ENCODE assay signal across 10 cellular contexts in genomic region chr6:53734473-53735299, GRCh38.
DNase-seq lines count a peak whose midpoint lies in the region; ATAC-seq, FAIRE-seq and TF ChIP-seq lines count a peak whose summit lies in the region.
"Had no signal": no experiment of that assay in that cellular context is flagged by ENCODE, and none has a peak within 500 bp of the region (broad histone marks: within the 10 kb centered on the region; RNA-seq: fewer than 3 reads in every experiment).

No MANE protein-coding gene starts in this region.

- H3K27me3 ChIP-seq in HAP-1 (ENCODE audit: low read depth) (no peaks in the 10 kb centered on the region), OCI-LY1 (ENCODE audit: insufficient read depth, low read length) (no peaks in the 10 kb centered on the region), mucosa of stomach (ENCODE audit: control insufficient read depth, insufficient read depth, low read length) (no peaks in the 10 kb centered on the region)

- no peaks in the 10 kb centered on the region for H3F3A ChIP-seq in OCI-LY1 (ENCODE audit: insufficient read depth, low read length)

- no peak overlapping the region for H3K27ac ChIP-seq in OCI-LY1 (ENCODE audit: low read depth, low read length, poor library complexity, severe bottlenecking)

- in situ Hi-C loops in HAP-1 (cut with MboI; ENCODE audit: low sequenced_read_pairs): no loop called here

- no peak overlapping the region for H2AFZ ChIP-seq in OCI-LY1 (ENCODE audit: low read length)

- no peaks in the 10 kb centered on the region for H3K79me2 ChIP-seq in OCI-LY1 (ENCODE audit: insufficient read depth, low read length)

- no peaks in the 10 kb centered on the region for H3K9me2 ChIP-seq in OCI-LY1 (ENCODE audit: low read depth, low read length)

- H3K36me3 ChIP-seq in HAP-1 (replicated peaks) (no peaks in the 10 kb centered on the region), OCI-LY1 (ENCODE audit: insufficient read depth, low read length) (no peaks in the 10 kb centered on the region), mucosa of stomach (ENCODE audit: control insufficient read depth, insufficient read depth, low read length) (no peaks in the 10 kb centered on the region)

- H3K9ac ChIP-seq in OCI-LY1 (ENCODE audit: low read length) (no peak overlapping the region), mucosa of stomach (ENCODE audit: low read length) (peak overlapping the region; percentile 14)

- peak; percentile 57 for FAIRE-seq in colon (lab: Jason Lieb, UNC)
- FAIRE-seq: A204.1 had no signal

- H3K4me2 ChIP-seq in OCI-LY1 (ENCODE audit: low read length): no peak overlapping the region

- no peaks in the 10 kb centered on the region for H3K9me3 ChIP-seq in HAP-1
- H3K9me3 ChIP-seq in OCI-LY1 (ENCODE audit: low read length): no peaks in the 10 kb centered on the region
- no peaks in the 10 kb centered on the region for H3K9me3 ChIP-seq in mucosa of stomach (ENCODE audit: control insufficient read depth, low read length)

- no peaks in the 10 kb centered on the region for H4K20me1 ChIP-seq in OCI-LY1 (ENCODE audit: insufficient read depth, low read length)

- no peak for ATAC-seq in HG03521 (IDR thresholded peaks at IDR 0.05; ENCODE audit: unreplicated experiment)

- H3K4me3 ChIP-seq in HAP-1 (no peak overlapping the region), OCI-LY1 (ENCODE audit: low read depth, low read length, poor library complexity, severe bottlenecking) (no peak overlapping the region), mucosa of stomach (ENCODE audit: low read length) (no peak overlapping the region)

- DNase-seq in NCI-H1417 (lab: John Stamatoyannopoulos, UW) (peak in 2 of 3 experiments; percentile 4 to 6), NCI-H1417 treated with DMSO at 0.1 percent for 48 hours (lab: John Stamatoyannopoulos, UW) (no peak), HAP-1 (ENCODE audit: low spot score in 2 of 2) (peak; percentile 60 to 82), NCI-H1048 (lab: John Stamatoyannopoulos, UW) (no peak)
- DNase-seq: activated T-cell treated with anti-CD3 and anti-CD28 coated beads, Interleukin-2, amount 50 U/mL, for 4 hours had no signal

- peaks cover 34% of the 10 kb centered on the region for H3K4me1 ChIP-seq in HAP-1
- no peaks in the 10 kb centered on the region for H3K4me1 ChIP-seq in OCI-LY1 (ENCODE audit: insufficient read depth, low read length, severe bottlenecking)
- H3K4me1 ChIP-seq in mucosa of stomach (ENCODE audit: control insufficient read depth, insufficient read depth, low read length): peaks cover 11% of the 10 kb centered on the region

- peak; percentile 56 for TF ChIP-seq CTCF in OCI-LY1 (IDR thresholded peaks at IDR 0.05; ENCODE audit: low read length)

Comparison
In these comparisons a context has a peak if more than half of its experiments do, and no peak if none do; other contexts are left out.
1. DNase-seq: peak in NCI-H1417 (2 of 3) and HAP-1 (2 of 2); none in NCI-H1417 treated with DMSO at 0.1 percent for 48 hours (single experiment) and NCI-H1048 (single experiment).